ENCODE assay signal across 8 cellular contexts in the genomic region with DNA sequence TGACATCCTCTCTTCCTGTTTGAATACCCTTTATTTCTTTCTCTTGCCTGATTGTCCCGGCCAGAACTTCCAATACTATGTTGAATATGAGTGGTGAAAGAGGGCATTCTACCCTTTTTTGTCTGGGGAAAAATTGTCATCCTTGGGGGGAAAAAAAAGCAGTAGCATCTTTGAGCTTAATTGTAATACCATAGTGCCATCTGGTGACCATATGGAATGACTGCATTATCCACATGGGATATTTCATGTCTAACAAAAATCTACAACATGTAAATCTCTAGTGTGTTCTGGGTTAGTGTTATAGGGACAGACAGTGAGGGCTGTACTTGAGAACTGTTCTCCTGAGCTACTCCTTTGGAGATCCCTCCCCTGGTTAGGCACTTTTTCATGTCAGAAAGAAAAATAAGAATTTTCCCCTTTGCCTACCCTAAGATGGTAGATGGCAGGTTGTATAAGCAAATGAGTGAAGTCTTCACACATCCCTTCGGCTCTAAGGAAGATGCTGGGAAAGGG. TPM values are rescaled to one million over a fixed set of nuclear protein-coding genes. Genes with fewer than 3 reads are reported as not detected.
A peak's percentile ranks its signal among the peaks of the same experiment; 100 is the strongest.
DNase-seq lines count a peak whose midpoint lies in the region; ATAC-seq and TF ChIP-seq lines count a peak whose summit lies in the region.

No MANE protein-coding gene starts in this region.

- no peaks in the 10 kb centered on the region for H3K36me3 ChIP-seq in MM.1S (replicated peaks; ENCODE audit: insufficient read depth, low read length)
- H3K36me3 ChIP-seq in breast epithelium, result no peaks in the 10 kb centered on the region

- H3K9me3 ChIP-seq in MM.1S (replicated peaks; ENCODE audit: insufficient read depth, low read length) (no peaks in the 10 kb centered on the region), breast epithelium (no peaks in the 10 kb centered on the region)

- H3K9ac ChIP-seq in MM.1S (ENCODE audit: low read length), result no peak overlapping the region

- no peaks in the 10 kb centered on the region for H3K27me3 Mint-ChIP-seq in neural crest cell (ENCODE audit: low read depth)

- no peaks in the 10 kb centered on the region for H3K27me3 ChIP-seq in MM.1S (replicated peaks; ENCODE audit: insufficient read depth, low read length)
- peaks cover 0 to 38% of the 10 kb centered on the region in 2 donors for H3K27me3 ChIP-seq in breast epithelium

- intact Hi-C loops in breast epithelium (cut with DNase I; ENCODE audit: low total_unique reads), result no loop called here

- no peaks in the 10 kb centered on the region for H4K20me1 ChIP-seq in MM.1S (ENCODE audit: insufficient read depth, low read length)

- H3K36me3 Mint-ChIP-seq in neural crest cell (ENCODE audit: low read depth), result no peaks in the 10 kb centered on the region

- TF ChIP-seq CTCF in MM.1S (IDR thresholded peaks at IDR 0.05; ENCODE audit: low read length) (peak; percentile 57), breast epithelium (IDR thresholded peaks at IDR 0.05) (peak in 2 of 3 donors; percentile 24 to 47), neural crest cell (conservative IDR thresholded peaks at IDR 0.05) (peak; percentile 84)

- no peak overlapping the region for H3K27ac Mint-ChIP-seq in neural crest cell (ENCODE audit: unreplicated experiment)

- H3K4me2 ChIP-seq in MM.1S (ENCODE audit: low read depth, low read length), result no peak overlapping the region

- ATAC-seq in HG02970 (IDR thresholded peaks at IDR 0.05; ENCODE audit: low FRiP score, unreplicated experiment) (no peak), GM18502 (IDR thresholded peaks at IDR 0.05; ENCODE audit: poor library complexity, unreplicated experiment) (no peak), GM19351 (IDR thresholded peaks at IDR 0.05; ENCODE audit: unreplicated experiment) (no peak)

- peaks cover 3% of the 10 kb centered on the region for H3K4me1 Mint-ChIP-seq in neural crest cell

- no peak overlapping the region for H2AFZ ChIP-seq in MM.1S (ENCODE audit: low read length)

- H3K4me3 ChIP-seq in MM.1S (ENCODE audit: low read length), result no peak overlapping the region
- H3K4me3 ChIP-seq in breast epithelium, result no peak overlapping the region

- H3K4me1 ChIP-seq in MM.1S (ENCODE audit: low read length) (no peaks in the 10 kb centered on the region), breast epithelium (no peaks in the 10 kb centered on the region)

- peak; percentile 0 for DNase-seq in EL
- peak; percentile 21 for DNase-seq in MM.1S
- DNase-seq in breast epithelium (ENCODE audit: low spot score in 2 of 2), result no peak
- no peak for DNase-seq in neural crest cell (ENCODE audit: low read depth, low spot score)
- DNase-seq in stimulated activated CD4-positive, alpha-beta T cell treated with anti-CD3 and anti-CD28 coated beads, Interleukin-2, amount 100 ng/mL, for 48 hours, result no peak

- no peak overlapping the region for H3K4me3 Mint-ChIP-seq in neural crest cell

- no peaks in the 10 kb centered on the region for H3K9me2 ChIP-seq in MM.1S (replicated peaks; ENCODE audit: insufficient read depth, low read length)

- TF ChIP-seq POLR2A in breast epithelium (IDR thresholded peaks at IDR 0.05), result no peak

- H3K27ac ChIP-seq in MM.1S (ENCODE audit: low read length) (no peak overlapping the region), breast epithelium (no peak overlapping the region)

- H3K79me2 ChIP-seq in MM.1S (ENCODE audit: low read length), result no peaks in the 10 kb centered on the region

- H3K9me3 Mint-ChIP-seq in neural crest cell, result no peaks in the 10 kb centered on the region

- H3F3A ChIP-seq in MM.1S (ENCODE audit: insufficient read depth, low read length), result no peaks in the 10 kb centered on the region

RNA-seq across cellular contexts. Expression of gene CAPN6, which starts 26.0 kb away (rescaled TPM):
- total RNA-seq in breast epithelium (1 to 10 TPM in 2 of 3 donors, not detected in 1; 5.6 to 5.9 TPM), neural crest cell (0.75 and 0.82 TPM in 2 replicates)

Comparison
In these comparisons a context has a peak if more than half of its experiments do, and no peak if none do; other contexts are left out.
1. DNase-seq: peak in EL (single experiment) and MM.1S (single experiment); none in breast epithelium (0 of 2), neural crest cell (single experiment) and stimulated activated CD4-positive, alpha-beta T cell treated with anti-CD3 and anti-CD28 coated beads, Interleukin-2, amount 100 ng/mL, for 48 hours (0 of 2).
2. Peak in every context shown above with its lines, with median percentiles within 50 percentile points of each other: CTCF ChIP-seq.